Comparison of ENCODE assay signal across 23 cellular contexts in genomic region chr5:143279698-143280097, GRCh38.
DNase-seq lines count a peak whose midpoint lies in the region; ATAC-seq and TF ChIP-seq lines count a peak whose summit lies in the region.
"Had no signal": no experiment of that assay in that cellular context is flagged by ENCODE, and none has a peak within 500 bp of the region (broad histone marks: within the 10 kb centered on the region; RNA-seq: fewer than 3 reads in every experiment).

No MANE protein-coding gene starts in this region.

- H3K9me3 ChIP-seq in H9 (ENCODE audit: control insufficient read depth, low read depth, low read length) (no peaks in the 10 kb centered on the region), NT2/D1 (ENCODE audit: insufficient read depth, low read length) (peaks cover 5% of the 10 kb centered on the region; the same call in 1 of the 2 replicates)
- H3K9me3 ChIP-seq: MG63, Peyer's patch, upper lobe of left lung had no signal

- no CpG with 5 or more reads among the region's 2 CpGs for WGBS in H9 (ENCODE audit: extremely low coverage, insufficient read length, low lambda C conversion rate)

- H3K9ac ChIP-seq in H9 (ENCODE audit: extremely low read depth, insufficient read length, low read length) (no peak overlapping the region), NT2/D1 (ENCODE audit: insufficient read length, low read depth) (no peak overlapping the region)
- H3K9ac ChIP-seq: BLaER1 treated with 17β-estradiol and CSF1 and Interleukin-3, amounts not matched to agents 10 nM and 100 nM had no signal

- H3K23ac ChIP-seq in H9 (ENCODE audit: insufficient read length, low read depth, low read length) = no peak overlapping the region

- peak overlapping the region in 1 of 2 experiments; percentile 3; a peak in 1 of 5 replicates for H3K4me3 Mint-ChIP-seq in H9
- H3K4me3 Mint-ChIP-seq in natural killer cell treated with Interleukin-12 subunit alpha and Interleukin-12 subunit beta and Interleukin-15 and Interleukin-18, amount 100 ng/mL, for 72 hours = no peak overlapping the region
- H3K4me3 Mint-ChIP-seq: activated CD8-positive, alpha-beta T cell treated with anti-CD3 and anti-CD28 coated beads, Interleukin-2, amount 10 ng/mL, durations not matched to agents 7 days and 5 days; activated naive CD8-positive, alpha-beta T cell treated with anti-CD3 and anti-CD28 coated beads, Interleukin-2, amount 50 U/mL, for 24 hours; activated T-helper 1 cell treated with anti-CD3 and anti-CD28 coated beads, Interleukin-12 subunit alpha, Interleukin-12 subunit beta, Interleukin-2, Interleukin-4 antibody, amounts not matched to agents 30 ng/mL and 10 ng/mL and 1 ng/mL, durations not matched to agents 14 hours and 24 hours and 36 hours; stimulated activated effector memory CD8-positive, alpha-beta T cell treated with anti-CD3 and anti-CD28 coated beads, Interleukin-12 subunit alpha, Interleukin-12 subunit beta, amount 100 ng/mL, for 72 hours had no signal

- no peak overlapping the region for H2BK15ac ChIP-seq in H9 (ENCODE audit: low read depth, low read length)

- no peak overlapping the region for H2AFZ ChIP-seq in H9 (ENCODE audit: low read length)

- no peak overlapping the region for H3K56ac ChIP-seq in H9 (ENCODE audit: insufficient read length, low read depth, low read length)

- H3K4me3 ChIP-seq in NT2/D1 (ENCODE audit: insufficient read length, low read depth) (no peak overlapping the region), fibroblast of villous mesenchyme (ENCODE audit: low read depth, low read length) (no peak overlapping the region)
- H3K4me3 ChIP-seq: BLaER1 treated with 17β-estradiol and CSF1 and Interleukin-3, amounts not matched to agents 10 nM and 100 nM; MG63; Peyer's patch; smooth muscle cell; upper lobe of left lung had no signal

- peak; percentile 17 to 52 for ATAC-seq in natural killer cell treated with Interleukin-12 subunit alpha and Interleukin-12 subunit beta and Interleukin-15 and Interleukin-18, amount 100 ng/mL, for 72 hours
- no peak for ATAC-seq in GM21528 (IDR thresholded peaks at IDR 0.05; ENCODE audit: low FRiP score, unreplicated experiment)
- no peak for ATAC-seq in HG02678 (IDR thresholded peaks at IDR 0.05; ENCODE audit: unreplicated experiment)
- ATAC-seq: activated CD8-positive, alpha-beta T cell treated with anti-CD3 and anti-CD28 coated beads, Interleukin-2, amount 10 ng/mL, durations not matched to agents 7 days and 5 days; activated naive CD8-positive, alpha-beta T cell treated with anti-CD3 and anti-CD28 coated beads, Interleukin-2, amount 50 U/mL, for 24 hours; left ventricle myocardium superior; stimulated activated effector memory CD8-positive, alpha-beta T cell treated with anti-CD3 and anti-CD28 coated beads, Interleukin-12 subunit alpha, Interleukin-12 subunit beta, amount 100 ng/mL, for 72 hours had no signal

- no peak overlapping the region for H3K27ac Mint-ChIP-seq in H9
- peak overlapping the region in 1 of 2 donors; percentile 38 for H3K27ac Mint-ChIP-seq in natural killer cell treated with Interleukin-12 subunit alpha and Interleukin-12 subunit beta and Interleukin-15 and Interleukin-18, amount 100 ng/mL, for 72 hours
- H3K27ac Mint-ChIP-seq: activated CD8-positive, alpha-beta T cell treated with anti-CD3 and anti-CD28 coated beads, Interleukin-2, amount 10 ng/mL, durations not matched to agents 7 days and 5 days; activated naive CD8-positive, alpha-beta T cell treated with anti-CD3 and anti-CD28 coated beads, Interleukin-2, amount 50 U/mL, for 24 hours; activated T-helper 1 cell treated with anti-CD3 and anti-CD28 coated beads, Interleukin-12 subunit alpha, Interleukin-12 subunit beta, Interleukin-2, Interleukin-4 antibody, amounts not matched to agents 30 ng/mL and 10 ng/mL and 1 ng/mL, durations not matched to agents 14 hours and 24 hours and 36 hours; stimulated activated effector memory CD8-positive, alpha-beta T cell treated with anti-CD3 and anti-CD28 coated beads, Interleukin-12 subunit alpha, Interleukin-12 subunit beta, amount 100 ng/mL, for 72 hours had no signal

- peaks cover 12 to 15% (median 14%) of the 10 kb centered on the region in 3 experiments for H3K36me3 Mint-ChIP-seq in H9 (ENCODE audit: insufficient read depth in 1 of 3, low read depth in 3 of 3)
- H3K36me3 Mint-ChIP-seq in natural killer cell treated with Interleukin-12 subunit alpha and Interleukin-12 subunit beta and Interleukin-15 and Interleukin-18, amount 100 ng/mL, for 72 hours = peaks cover 8% of the 10 kb centered on the region

- no peaks in the 10 kb centered on the region for H3K36me3 ChIP-seq in NT2/D1 (ENCODE audit: insufficient read depth, insufficient read length, low read length)
- H3K36me3 ChIP-seq: WERI-Rb-1 had no signal

- H3K9me3 Mint-ChIP-seq in H9 = peaks cover 7 to 9% of the 10 kb centered on the region in 2 experiments; a peak in 3 of 5 replicates
- peaks cover 3% of the 10 kb centered on the region for H3K9me3 Mint-ChIP-seq in natural killer cell treated with Interleukin-12 subunit alpha and Interleukin-12 subunit beta and Interleukin-15 and Interleukin-18, amount 100 ng/mL, for 72 hours
- H3K9me3 Mint-ChIP-seq: activated naive CD8-positive, alpha-beta T cell treated with anti-CD3 and anti-CD28 coated beads, Interleukin-2, amount 50 U/mL, for 24 hours; activated T-helper 1 cell treated with anti-CD3 and anti-CD28 coated beads, Interleukin-12 subunit alpha, Interleukin-12 subunit beta, Interleukin-2, Interleukin-4 antibody, amounts not matched to agents 30 ng/mL and 10 ng/mL and 1 ng/mL, durations not matched to agents 14 hours and 24 hours and 36 hours; stimulated activated effector memory CD8-positive, alpha-beta T cell treated with anti-CD3 and anti-CD28 coated beads, Interleukin-12 subunit alpha, Interleukin-12 subunit beta, amount 100 ng/mL, for 72 hours had no signal

- H4K5ac ChIP-seq in H9 (ENCODE audit: insufficient read length, low read depth, low read length) = no peak overlapping the region

- no peak overlapping the region for H2AK5ac ChIP-seq in H9 (ENCODE audit: insufficient read length, low read length)

- no peak overlapping the region for H2BK12ac ChIP-seq in H9 (ENCODE audit: insufficient read length, low read depth, low read length)

- DNase-seq in H9 (peak; percentile 49), NT2/D1 (ENCODE audit: low read depth, low spot score) (peak; percentile 46), fibroblast of villous mesenchyme (ENCODE audit: low read depth) (peak; percentile 37)
- no peak for DNase-seq in natural killer cell treated with Interleukin-12 subunit alpha and Interleukin-12 subunit beta and Interleukin-15 and Interleukin-18, amount 100 ng/mL, for 72 hours (ENCODE audit: low spot score)
- no peak for DNase-seq in activated CD4-positive, alpha-beta T cell treated with anti-CD3 and anti-CD28 coated beads, Interleukin-2, amount 50 U/mL, for 48 hours
- DNase-seq in stimulated activated naive CD4-positive, alpha-beta T cell (lab: John Stamatoyannopoulos, UW) = no peak
- DNase-seq: activated CD8-positive, alpha-beta T cell treated with anti-CD3 and anti-CD28 coated beads, Interleukin-2, amount 10 ng/mL, durations not matched to agents 7 days and 5 days; activated naive CD8-positive, alpha-beta T cell treated with anti-CD3 and anti-CD28 coated beads, Interleukin-2, amount 50 U/mL, for 24 hours; caudate nucleus; left ventricle myocardium superior; MG63; NCI-H1930; NCI-H524 treated with DMSO at 0.1 percent for 48 hours; Peyer's patch; posterior cingulate gyrus; upper lobe of left lung; WERI-Rb-1 had no signal

- H3K27ac ChIP-seq in H9 (ENCODE audit: insufficient read length, low read depth, low read length) = no peak overlapping the region
- H3K27ac ChIP-seq: BLaER1 treated with 17β-estradiol and CSF1 and Interleukin-3, amounts not matched to agents 10 nM and 100 nM; Peyer's patch; upper lobe of left lung; WERI-Rb-1 had no signal

- H3K4me2 ChIP-seq in H9 (ENCODE audit: insufficient read depth, insufficient read length, low read length) = no peak overlapping the region
- H3K4me2 ChIP-seq: BLaER1 treated with 17β-estradiol and CSF1 and Interleukin-3, amounts not matched to agents 10 nM and 100 nM; smooth muscle cell had no signal

- no peaks in the 10 kb centered on the region for H3K23me2 ChIP-seq in H9 (ENCODE audit: insufficient read length, low read depth, low read length, poor library complexity, severe bottlenecking)

- H3K4me1 ChIP-seq in H9 (ENCODE audit: insufficient read depth, low read length) (peaks cover 5% of the 10 kb centered on the region; the same call in 1 of the 2 replicates), NT2/D1 (ENCODE audit: insufficient read depth, insufficient read length) (no peaks in the 10 kb centered on the region)
- H3K4me1 ChIP-seq: Peyer's patch had no signal

- H3K79me2 ChIP-seq in H9 (ENCODE audit: insufficient read depth, low read length) = no peaks in the 10 kb centered on the region

- H3K14ac ChIP-seq in H9 (ENCODE audit: insufficient read depth, low read length) = no peak overlapping the region

- H4K8ac ChIP-seq in H9 (replicated peaks; ENCODE audit: insufficient read length, low read depth, low read length) = no peak overlapping the region

- H2BK20ac ChIP-seq in H9 (ENCODE audit: low read depth, low read length, poor library complexity, severe bottlenecking) = no peak overlapping the region

- no peak overlapping the region for H3K18ac ChIP-seq in H9 (ENCODE audit: insufficient read length, low read depth, low read length)

- H2BK5ac ChIP-seq in H9 (ENCODE audit: insufficient read length, low read length) = no peak overlapping the region

- H4K20me1 ChIP-seq in H9 (ENCODE audit: control insufficient read depth, insufficient read depth, insufficient read length) = no peaks in the 10 kb centered on the region

- TF ChIP-seq CTCF in H9 (conservative IDR thresholded peaks at IDR 0.05) (no peak), fibroblast of villous mesenchyme (IDR thresholded peaks at IDR 0.05; ENCODE audit: insufficient read depth, low read depth, low read length) (no peak)

- H3K27me3 Mint-ChIP-seq in H9 (ENCODE audit: low read depth) = no peaks in the 10 kb centered on the region
- H3K27me3 Mint-ChIP-seq in natural killer cell treated with Interleukin-12 subunit alpha and Interleukin-12 subunit beta and Interleukin-15 and Interleukin-18, amount 100 ng/mL, for 72 hours = no peaks in the 10 kb centered on the region
- H3K27me3 Mint-ChIP-seq: activated naive CD8-positive, alpha-beta T cell treated with anti-CD3 and anti-CD28 coated beads, Interleukin-2, amount 50 U/mL, for 24 hours had no signal

- no peak overlapping the region for H2BK120ac ChIP-seq in H9 (ENCODE audit: low read depth, low read length, poor library complexity, severe bottlenecking)

- H3K79me1 ChIP-seq in H9 (ENCODE audit: insufficient read depth, low read depth, low read length, poor library complexity, severe bottlenecking) = no peaks in the 10 kb centered on the region

- no peak overlapping the region for H3T11ph ChIP-seq in H9 (ENCODE audit: low read length)

- H3K4me1 Mint-ChIP-seq in H9 = peaks cover 14 to 15% of the 10 kb centered on the region in 2 experiments
- peaks cover 22 to 25% of the 10 kb centered on the region in 2 donors for H3K4me1 Mint-ChIP-seq in natural killer cell treated with Interleukin-12 subunit alpha and Interleukin-12 subunit beta and Interleukin-15 and Interleukin-18, amount 100 ng/mL, for 72 hours (ENCODE audit: low read depth in 2 of 2)

- H3K27me3 ChIP-seq in H9 (ENCODE audit: insufficient read depth, low read length) = no peaks in the 10 kb centered on the region
- H3K27me3 ChIP-seq in NT2/D1 (ENCODE audit: insufficient read depth, insufficient read length) = no peaks in the 10 kb centered on the region
- H3K27me3 ChIP-seq: BLaER1 treated with 17β-estradiol and CSF1 and Interleukin-3, amounts not matched to agents 10 nM and 100 nM; MG63; Peyer's patch; upper lobe of left lung had no signal

- no peak overlapping the region for H4K91ac ChIP-seq in H9 (ENCODE audit: insufficient read length, low read depth, low read length)

- no peak overlapping the region for H3K4ac ChIP-seq in H9 (ENCODE audit: low read depth, low read length)

Comparison
In these comparisons a context has a peak if more than half of its experiments do, and no peak if none do; other contexts are left out.
1. DNase-seq: peak in H9 (single experiment), NT2/D1 (single experiment) and fibroblast of villous mesenchyme (single experiment); none in natural killer cell treated with Interleukin-12 subunit alpha and Interleukin-12 subunit beta and Interleukin-15 and Interleukin-18, amount 100 ng/mL, for 72 hours (single experiment), activated CD4-positive, alpha-beta T cell treated with anti-CD3 and anti-CD28 coated beads, Interleukin-2, amount 50 U/mL, for 48 hours (0 of 2) and stimulated activated naive CD4-positive, alpha-beta T cell (0 of 6).
2. ATAC-seq: peak in natural killer cell treated with Interleukin-12 subunit alpha and Interleukin-12 subunit beta and Interleukin-15 and Interleukin-18, amount 100 ng/mL, for 72 hours (2 of 2); none in GM21528 (single experiment) and HG02678 (single experiment).